1 cellular context compared by ENCODE assay signal in genomic region chr11:64843971-64844329, GRCh38.
TF ChIP-seq lines count a peak whose summit lies in the region.

No MANE protein-coding gene starts in this region.

TF ChIP-seq in HepG2, 621 proteins besides CTCF, POLR2A, EP300 and RAD21 (continued from another document):
- no peak for TF ChIP-seq ZNF770 (CRISPR knock-in tag; IDR thresholded peaks at IDR 0.05)
- no peak for TF ChIP-seq ARNT2 (CRISPR knock-in tag; IDR thresholded peaks at IDR 0.05; ENCODE audit: low read depth)
- TF ChIP-seq FLYWCH1 (CRISPR knock-in tag; IDR thresholded peaks at IDR 0.05) = no peak
- TF ChIP-seq HDAC1 (CRISPR knock-in tag; IDR thresholded peaks at IDR 0.05) = peak; percentile 34; the same call in 1 of the 2 replicates
- no peak for TF ChIP-seq HNRNPLL (IDR thresholded peaks at IDR 0.05; ENCODE audit: low read depth, low read length, poor library complexity, severe bottlenecking)
- TF ChIP-seq ZMYM4 (CRISPR knock-in tag; IDR thresholded peaks at IDR 0.05) = no peak
- TF ChIP-seq, protein P1, sequence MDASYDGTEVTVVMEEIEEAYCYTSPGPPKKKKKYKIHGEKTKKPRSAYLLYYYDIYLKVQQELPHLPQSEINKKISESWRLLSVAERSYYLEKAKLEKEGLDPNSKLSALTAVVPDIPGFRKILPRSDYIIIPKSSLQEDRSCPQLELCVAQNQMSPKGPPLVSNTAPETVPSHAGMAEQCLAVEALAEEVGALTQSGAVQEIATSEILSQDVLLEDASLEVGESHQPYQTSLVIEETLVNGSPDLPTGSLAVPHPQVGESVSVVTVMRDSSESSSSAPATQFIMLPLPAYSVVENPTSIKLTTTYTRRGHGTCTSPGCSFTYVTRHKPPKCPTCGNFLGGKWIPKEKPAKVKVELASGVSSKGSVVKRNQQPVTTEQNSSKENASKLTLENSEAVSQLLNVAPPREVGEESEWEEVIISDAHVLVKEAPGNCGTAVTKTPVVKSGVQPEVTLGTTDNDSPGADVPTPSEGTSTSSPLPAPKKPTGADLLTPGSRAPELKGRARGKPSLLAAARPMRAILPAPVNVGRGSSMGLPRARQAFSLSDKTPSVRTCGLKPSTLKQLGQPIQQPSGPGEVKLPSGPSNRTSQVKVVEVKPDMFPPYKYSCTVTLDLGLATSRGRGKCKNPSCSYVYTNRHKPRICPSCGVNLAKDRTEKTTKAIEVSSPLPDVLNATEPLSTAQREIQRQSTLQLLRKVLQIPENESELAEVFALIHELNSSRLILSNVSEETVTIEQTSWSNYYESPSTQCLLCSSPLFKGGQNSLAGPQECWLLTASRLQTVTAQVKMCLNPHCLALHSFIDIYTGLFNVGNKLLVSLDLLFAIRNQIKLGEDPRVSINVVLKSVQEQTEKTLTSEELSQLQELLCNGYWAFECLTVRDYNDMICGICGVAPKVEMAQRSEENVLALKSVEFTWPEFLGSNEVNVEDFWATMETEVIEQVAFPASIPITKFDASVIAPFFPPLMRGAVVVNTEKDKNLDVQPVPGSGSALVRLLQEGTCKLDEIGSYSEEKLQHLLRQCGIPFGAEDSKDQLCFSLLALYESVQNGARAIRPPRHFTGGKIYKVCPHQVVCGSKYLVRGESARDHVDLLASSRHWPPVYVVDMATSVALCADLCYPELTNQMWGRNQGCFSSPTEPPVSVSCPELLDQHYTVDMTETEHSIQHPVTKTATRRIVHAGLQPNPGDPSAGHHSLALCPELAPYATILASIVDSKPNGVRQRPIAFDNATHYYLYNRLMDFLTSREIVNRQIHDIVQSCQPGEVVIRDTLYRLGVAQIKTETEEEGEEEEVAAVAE (CRISPR knock-in tag; IDR thresholded peaks at IDR 0.05; ENCODE audit: borderline replicate concordance) = no peak
- TF ChIP-seq, protein P2, sequence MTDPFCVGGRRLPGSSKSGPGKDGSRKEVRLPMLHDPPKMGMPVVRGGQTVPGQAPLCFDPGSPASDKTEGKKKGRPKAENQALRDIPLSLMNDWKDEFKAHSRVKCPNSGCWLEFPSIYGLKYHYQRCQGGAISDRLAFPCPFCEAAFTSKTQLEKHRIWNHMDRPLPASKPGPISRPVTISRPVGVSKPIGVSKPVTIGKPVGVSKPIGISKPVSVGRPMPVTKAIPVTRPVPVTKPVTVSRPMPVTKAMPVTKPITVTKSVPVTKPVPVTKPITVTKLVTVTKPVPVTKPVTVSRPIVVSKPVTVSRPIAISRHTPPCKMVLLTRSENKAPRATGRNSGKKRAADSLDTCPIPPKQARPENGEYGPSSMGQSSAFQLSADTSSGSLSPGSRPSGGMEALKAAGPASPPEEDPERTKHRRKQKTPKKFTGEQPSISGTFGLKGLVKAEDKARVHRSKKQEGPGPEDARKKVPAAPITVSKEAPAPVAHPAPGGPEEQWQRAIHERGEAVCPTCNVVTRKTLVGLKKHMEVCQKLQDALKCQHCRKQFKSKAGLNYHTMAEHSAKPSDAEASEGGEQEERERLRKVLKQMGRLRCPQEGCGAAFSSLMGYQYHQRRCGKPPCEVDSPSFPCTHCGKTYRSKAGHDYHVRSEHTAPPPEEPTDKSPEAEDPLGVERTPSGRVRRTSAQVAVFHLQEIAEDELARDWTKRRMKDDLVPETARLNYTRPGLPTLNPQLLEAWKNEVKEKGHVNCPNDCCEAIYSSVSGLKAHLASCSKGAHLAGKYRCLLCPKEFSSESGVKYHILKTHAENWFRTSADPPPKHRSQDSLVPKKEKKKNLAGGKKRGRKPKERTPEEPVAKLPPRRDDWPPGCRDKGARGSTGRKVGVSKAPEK (CRISPR knock-in tag; IDR thresholded peaks at IDR 0.05; ENCODE audit: borderline replicate concordance) = no peak
- TF ChIP-seq NAIF1 (CRISPR knock-in tag; IDR thresholded peaks at IDR 0.05; ENCODE audit: borderline replicate concordance) = no peak
- 0 out of 2 replicates have a peak, but pooled peaks have one; percentile 28 for TF ChIP-seq MTERF4 (CRISPR knock-in tag; IDR thresholded peaks at IDR 0.05)
- TF ChIP-seq ZUFSP (CRISPR knock-in tag; IDR thresholded peaks at IDR 0.05; ENCODE audit: borderline replicate concordance) = no peak
- TF ChIP-seq RORA (CRISPR knock-in tag; IDR thresholded peaks at IDR 0.05) = no peak
- no peak for TF ChIP-seq SMAD1 (CRISPR knock-in tag; IDR thresholded peaks at IDR 0.05; ENCODE audit: borderline replicate concordance, low read depth)
- TF ChIP-seq ZNF580 (CRISPR knock-in tag; IDR thresholded peaks at IDR 0.05; ENCODE audit: borderline replicate concordance, low read depth) = no peak
- no peak for TF ChIP-seq MED13 (CRISPR knock-in tag; IDR thresholded peaks at IDR 0.05)
- no peak for TF ChIP-seq KLF9 (CRISPR knock-in tag; IDR thresholded peaks at IDR 0.05; ENCODE audit: low read depth)
- TF ChIP-seq, protein P3, sequence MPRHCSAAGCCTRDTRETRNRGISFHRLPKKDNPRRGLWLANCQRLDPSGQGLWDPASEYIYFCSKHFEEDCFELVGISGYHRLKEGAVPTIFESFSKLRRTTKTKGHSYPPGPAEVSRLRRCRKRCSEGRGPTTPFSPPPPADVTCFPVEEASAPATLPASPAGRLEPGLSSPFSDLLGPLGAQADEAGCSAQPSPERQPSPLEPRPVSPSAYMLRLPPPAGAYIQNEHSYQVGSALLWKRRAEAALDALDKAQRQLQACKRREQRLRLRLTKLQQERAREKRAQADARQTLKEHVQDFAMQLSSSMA (CRISPR knock-in tag; IDR thresholded peaks at IDR 0.05) = no peak
- TF ChIP-seq ZNF431 (CRISPR knock-in tag; IDR thresholded peaks at IDR 0.05; ENCODE audit: borderline replicate concordance, low read depth) = no peak
- 0 out of 2 replicates have a peak, but pooled peaks have one; percentile 37 for TF ChIP-seq ONECUT2 (CRISPR knock-in tag; IDR thresholded peaks at IDR 0.05)
- no peak for TF ChIP-seq ZNF710 (CRISPR knock-in tag; IDR thresholded peaks at IDR 0.05; ENCODE audit: borderline replicate concordance)
- no peak for TF ChIP-seq DNMT3B (CRISPR knock-in tag; conservative IDR thresholded peaks at IDR 0.05)
- no peak for TF ChIP-seq SMARCC2 (IDR thresholded peaks at IDR 0.05)
- no peak for TF ChIP-seq ZBTB38 (CRISPR knock-in tag; IDR thresholded peaks at IDR 0.05)
- no peak for TF ChIP-seq SP140L (CRISPR knock-in tag; IDR thresholded peaks at IDR 0.05; ENCODE audit: borderline replicate concordance)
- peak; percentile 64; the same call in 1 of the 2 replicates for TF ChIP-seq ZNF430 (CRISPR knock-in tag; IDR thresholded peaks at IDR 0.05)
- TF ChIP-seq ATF4 (CRISPR knock-in tag; IDR thresholded peaks at IDR 0.05) = no peak
- TF ChIP-seq EZH2 (conservative IDR thresholded peaks at IDR 0.05; ENCODE audit: low read depth, low read length) = no peak
